In genomic region chrX:123108513-123109427, GRCh38 we compare ENCODE assay signal across 19 cellular contexts.
DNase-seq lines count a peak whose midpoint lies in the region; ATAC-seq, FAIRE-seq and TF ChIP-seq lines count a peak whose summit lies in the region.
"Had no signal": no experiment of that assay in that cellular context is flagged by ENCODE, and none has a peak within 500 bp of the region (broad histone marks: within the 10 kb centered on the region; RNA-seq: fewer than 3 reads in every experiment).

No MANE protein-coding gene starts in this region.

- TF ChIP-seq RAD21 in A549 (conservative IDR thresholded peaks at IDR 0.05 in 1 of 2, IDR thresholded peaks at IDR 0.05 in 1 of 2): no peak

- DNase-seq in A549 (ENCODE audit: low read depth in 1 of 2, low spot score in 1 of 2): no peak
- peak; percentile 11 for DNase-seq in EH (ENCODE audit: low read depth)
- DNase-seq in SK-N-DZ (ENCODE audit: low spot score): peak; percentile 2
- DNase-seq in fibroblast of gingiva (ENCODE audit: low read depth): peak; percentile 40
- DNase-seq in body of pancreas: no peak
- DNase-seq: ACHN; CD8-positive, alpha-beta T cell; DND-41; GF-D8; GOT3; HFFc6; MM.1S; NCI-H1417 treated with DMSO at 0.1 percent for 48 hours; NCI-H2081; NCI-H526; PC-9 had no signal

- H3K4me1 ChIP-seq in A549: no peaks in the 10 kb centered on the region
- no peaks in the 10 kb centered on the region for H3K4me1 ChIP-seq in body of pancreas

- WGBS in A549 (ENCODE audit: missing lambda C conversion rate): 26% methylated on average over 4 of the region's 4 CpGs
- 82 to 84% methylated on average over 4 of the region's 4 CpGs for WGBS in body of pancreas, 2 donors

- H3K9me3 ChIP-seq in A549 (no peaks in the 10 kb centered on the region), body of pancreas (no peaks in the 10 kb centered on the region)

- H3K4me2 ChIP-seq in A549: no peak overlapping the region
- H3K4me2 ChIP-seq: PC-9 had no signal

- no peaks in the 10 kb centered on the region for H3K36me3 ChIP-seq in body of pancreas (replicated peaks in 1 of 2; ENCODE audit: insufficient read depth in 1 of 2, low read depth in 2 of 2)

- ATAC-seq in A549: no peak
- ATAC-seq in body of pancreas: no peak
- ATAC-seq in activated CD4-positive, CD25-positive, alpha-beta regulatory T cell treated with anti-CD3 and anti-CD28 coated beads, Interleukin-2, amount 50 U/mL, for 24 hours: no peak
- no peak for ATAC-seq in GM19452 (IDR thresholded peaks at IDR 0.05; ENCODE audit: unreplicated experiment)
- ATAC-seq: CD8-positive, alpha-beta T cell; Right ventricle myocardium inferior had no signal

- peak; percentile 85 for FAIRE-seq in A549 (lab: Jason Lieb, UNC)

- H3K27me3 ChIP-seq in body of pancreas: no peaks in the 10 kb centered on the region

- intact Hi-C loops in body of pancreas (cut with DNase I): no loop called here

- no peak for TF ChIP-seq EP300 in A549 (IDR thresholded peaks at IDR 0.05)

- CTCF ChIA-PET in A549 (lab: Yijun Ruan, JAX): interaction anchor here (0.9 kb wide), 1 partner anchor 25 kb away, joined by 3 read pairs; no protein-coding TSS in a partner anchor

- H3K27ac ChIP-seq in A549: no peak overlapping the region
- H3K27ac ChIP-seq in body of pancreas: no peak overlapping the region
- H3K27ac ChIP-seq: PC-9 had no signal

- TF ChIP-seq CTCF in A549 (IDR thresholded peaks at IDR 0.05) (no peak), body of pancreas (IDR thresholded peaks at IDR 0.05) (no peak)

- no peak for TF ChIP-seq POLR2A in A549 (IDR thresholded peaks at IDR 0.05; ENCODE audit: low read length)
- TF ChIP-seq POLR2A in body of pancreas (IDR thresholded peaks at IDR 0.05): no peak

- H3K4me3 ChIP-seq in A549 (no peak overlapping the region), body of pancreas (no peak overlapping the region)
- H3K4me3 ChIP-seq: PC-9 had no signal

- POLR2A ChIA-PET in A549 (lab: Yijun Ruan, JAX): no interaction called here

TF ChIP-seq in A549, 52 proteins besides CTCF, POLR2A, EP300 and RAD21:
- TF ChIP-seq, protein P1, sequence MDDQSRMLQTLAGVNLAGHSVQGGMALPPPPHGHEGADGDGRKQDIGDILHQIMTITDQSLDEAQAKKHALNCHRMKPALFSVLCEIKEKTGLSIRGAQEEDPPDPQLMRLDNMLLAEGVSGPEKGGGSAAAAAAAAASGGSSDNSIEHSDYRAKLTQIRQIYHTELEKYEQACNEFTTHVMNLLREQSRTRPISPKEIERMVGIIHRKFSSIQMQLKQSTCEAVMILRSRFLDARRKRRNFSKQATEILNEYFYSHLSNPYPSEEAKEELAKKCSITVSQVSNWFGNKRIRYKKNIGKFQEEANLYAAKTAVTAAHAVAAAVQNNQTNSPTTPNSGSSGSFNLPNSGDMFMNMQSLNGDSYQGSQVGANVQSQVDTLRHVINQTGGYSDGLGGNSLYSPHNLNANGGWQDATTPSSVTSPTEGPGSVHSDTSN (IDR thresholded peaks at IDR 0.05): no peak
- TF ChIP-seq RARB (CRISPR knock-in tag; IDR thresholded peaks at IDR 0.05): no peak
- no peak for TF ChIP-seq JUN (IDR thresholded peaks at IDR 0.05)
- no peak for TF ChIP-seq PHF8 (IDR thresholded peaks at IDR 0.05; ENCODE audit: borderline replicate concordance, low read depth)
- no peak for TF ChIP-seq CHD4 (IDR thresholded peaks at IDR 0.05; ENCODE audit: borderline replicate concordance)
- no peak for TF ChIP-seq BCL3 (IDR thresholded peaks at IDR 0.05)
- TF ChIP-seq FOSL2 (IDR thresholded peaks at IDR 0.05): no peak
- no peak for TF ChIP-seq FOSL2 (CRISPR knock-in tag; IDR thresholded peaks at IDR 0.05)

Comparison
In these comparisons a context has a peak if more than half of its experiments do, and no peak if none do; other contexts are left out.
1. DNase-seq: peak in EH (single experiment), SK-N-DZ (single experiment) and fibroblast of gingiva (single experiment); none in A549 (0 of 2) and body of pancreas (0 of 4).